ENCODE assay signal across 8 cellular contexts in genomic region chr17:27456681-27457404, GRCh38. TPM values are rescaled to one million over a fixed set of nuclear protein-coding genes. Genes with fewer than 3 reads are reported as not detected.
A peak's percentile ranks its signal among the peaks of the same experiment; 100 is the strongest.
DNase-seq lines count a peak whose midpoint lies in the region; ATAC-seq and TF ChIP-seq lines count a peak whose summit lies in the region.

No MANE protein-coding gene starts in this region.

- H3K4me1 ChIP-seq in BLaER1 (peaks cover 39% of the 10 kb centered on the region), adipocyte (ENCODE audit: control insufficient read depth, insufficient read depth, low read length) (peaks cover 17% of the 10 kb centered on the region), stomach (peaks cover 14 to 57% (median 42%) of the 10 kb centered on the region in 4 donors)

- H3K27me3 ChIP-seq in BLaER1 (peaks cover 22% of the 10 kb centered on the region), adipocyte (replicated peaks; ENCODE audit: control insufficient read depth, insufficient read depth, low read length) (no peaks in the 10 kb centered on the region), stomach (no peaks in the 10 kb centered on the region)

- WGBS in stomach, 5 donors: 1 to 5% (median 2%) methylated on average over 31 to 58 of the region's 58 CpGs

- TF ChIP-seq POLR2A in stomach (IDR thresholded peaks at IDR 0.05): no peak

- no peak for TF ChIP-seq EP300 in stomach (IDR thresholded peaks at IDR 0.05)

- peak overlapping the region; percentile 98 for H3K4me2 ChIP-seq in BLaER1

- H3K9ac ChIP-seq in BLaER1: peak overlapping the region; percentile 82
- H3K9ac ChIP-seq in adipocyte (ENCODE audit: low read length): peak overlapping the region; percentile 77

- H3K4me3 ChIP-seq in BLaER1 (peak overlapping the region; percentile 91), adipocyte (ENCODE audit: low read length) (peak overlapping the region; percentile 83), stomach (peak overlapping the region; percentile 70 to 89 (median 86))

- H3K36me3 ChIP-seq in BLaER1 (no peaks in the 10 kb centered on the region), adipocyte (ENCODE audit: control insufficient read depth, insufficient read depth, low read length, severe bottlenecking) (no peaks in the 10 kb centered on the region), stomach (no peaks in the 10 kb centered on the region)

- H3K9me3 ChIP-seq in BLaER1 (no peaks in the 10 kb centered on the region), adipocyte (ENCODE audit: control insufficient read depth, low read length) (no peaks in the 10 kb centered on the region), stomach (no peaks in the 10 kb centered on the region)

- TF ChIP-seq CTCF in stomach (IDR thresholded peaks at IDR 0.05): no peak

- H3K27ac ChIP-seq in BLaER1: peak overlapping the region; percentile 68
- H3K27ac ChIP-seq in stomach: peak overlapping the region; percentile 80 to 92 (median 84)

- intact Hi-C loops in stomach (cut with DNase I; ENCODE audit: low total_unique reads): no loop called here

- ATAC-seq in HG02852 (IDR thresholded peaks at IDR 0.05; ENCODE audit: unreplicated experiment): peak; percentile 3
- no peak for ATAC-seq in GM21367 (IDR thresholded peaks at IDR 0.05; ENCODE audit: unreplicated experiment)
- no peak for ATAC-seq in HG02623 (IDR thresholded peaks at IDR 0.05; ENCODE audit: unreplicated experiment)
- no peak for ATAC-seq in HG03571 (IDR thresholded peaks at IDR 0.05; ENCODE audit: unreplicated experiment)

- DNase-seq in adipocyte (ENCODE audit: low read depth): peak; percentile 49
- peak; percentile 76 for DNase-seq in islet precursor cell
- DNase-seq in stomach: no peak

- peaks cover 47% of the 10 kb centered on the region for H4K20me1 ChIP-seq in BLaER1

RNA-seq across cellular contexts. Expression of gene KSR1, which starts 0.6 kb away (rescaled TPM):
- 10 to 100 TPM in 3 of 5 donors, 1 to 10 TPM in 2; 2.7 to 32.1 (median 15.1) TPM for total RNA-seq in stomach
- polyA plus RNA-seq in stomach: 10 to 100 TPM; 11.6 to 21.2 (median 12.1) TPM
